3 cellular contexts compared by ENCODE assay signal in genomic region chr7:5694221-5694754, GRCh38.
TF ChIP-seq lines count a peak whose summit lies in the region.

No MANE protein-coding gene starts in this region.

TF ChIP-seq in liver, 16 proteins besides CTCF, POLR2A, EP300 and RAD21 (continued from another document):
- TF ChIP-seq TAF1 (conservative IDR thresholded peaks at IDR 0.05), result no peak
- no peak for TF ChIP-seq YY1 (IDR thresholded peaks at IDR 0.05)
- peak in 1 of 2 donors; percentile 6 for TF ChIP-seq RXRA (IDR thresholded peaks at IDR 0.05)
- TF ChIP-seq FOXA1 (IDR thresholded peaks at IDR 0.05), result no peak
- no peak for TF ChIP-seq MAX (IDR thresholded peaks at IDR 0.05)
- TF ChIP-seq SP1 (IDR thresholded peaks at IDR 0.05), result no peak
- TF ChIP-seq EGR1 (IDR thresholded peaks at IDR 0.05; ENCODE audit: low read depth in 2 of 2), result no peak
- no peak for TF ChIP-seq GABPA (IDR thresholded peaks at IDR 0.05 in 1 of 2, conservative IDR thresholded peaks at IDR 0.05 in 1 of 2)
- no peak for TF ChIP-seq JUND (IDR thresholded peaks at IDR 0.05)
- TF ChIP-seq REST (IDR thresholded peaks at IDR 0.05), result no peak
- peak; percentile 76 for TF ChIP-seq NR2F2 (IDR thresholded peaks at IDR 0.05)
- TF ChIP-seq ZBTB33 (IDR thresholded peaks at IDR 0.05), result no peak

TF ChIP-seq in HepG2, 621 proteins besides CTCF, POLR2A, EP300 and RAD21 (continued from another document):
- TF ChIP-seq SRSF9 (IDR thresholded peaks at IDR 0.05; ENCODE audit: borderline replicate concordance, insufficient read depth, low read depth, low read length, poor library complexity, severe bottlenecking) (no peak), DZIP1 (CRISPR knock-in tag; IDR thresholded peaks at IDR 0.05) (no peak), FOSL1 (CRISPR knock-in tag; IDR thresholded peaks at IDR 0.05; ENCODE audit: borderline replicate concordance) (no peak), ZNF652 (CRISPR knock-in tag; IDR thresholded peaks at IDR 0.05; ENCODE audit: borderline replicate concordance, low read depth) (no peak), LCORL (IDR thresholded peaks at IDR 0.05) (no peak), LCORL (CRISPR knock-in tag; IDR thresholded peaks at IDR 0.05) (no peak), ZNF615 (CRISPR knock-in tag; IDR thresholded peaks at IDR 0.05; ENCODE audit: borderline replicate concordance) (no peak), ESRRA (CRISPR knock-in tag; IDR thresholded peaks at IDR 0.05; ENCODE audit: low read depth) (no peak), TEAD2 (CRISPR knock-in tag; IDR thresholded peaks at IDR 0.05) (no peak), ARNT2 (CRISPR knock-in tag; IDR thresholded peaks at IDR 0.05; ENCODE audit: low read depth) (no peak), ZFP82 (CRISPR knock-in tag; IDR thresholded peaks at IDR 0.05; ENCODE audit: borderline replicate concordance) (no peak), ZNF781 (CRISPR knock-in tag; IDR thresholded peaks at IDR 0.05; ENCODE audit: borderline replicate concordance, not compliant biosample characterization) (no peak), SOX6 (IDR thresholded peaks at IDR 0.05) (no peak), SOX6 (CRISPR knock-in tag; IDR thresholded peaks at IDR 0.05) (no peak)

TF ChIP-seq in GM23338, 12 proteins besides CTCF, POLR2A, EP300 and RAD21 (continued from another document):
- TF ChIP-seq ETS1 (IDR thresholded peaks at IDR 0.05), result no peak
- TF ChIP-seq ZNF462 (CRISPR knock-in tag; IDR thresholded peaks at IDR 0.05), result no peak
- TF ChIP-seq JUNB (IDR thresholded peaks at IDR 0.05; ENCODE audit: unreplicated experiment), result no peak
- TF ChIP-seq ZNF114 (CRISPR knock-in tag; IDR thresholded peaks at IDR 0.05), result no peak
- TF ChIP-seq EZH2phosphoT487 (IDR thresholded peaks at IDR 0.05; ENCODE audit: unreplicated experiment), result no peak
- TF ChIP-seq STAT1 (IDR thresholded peaks at IDR 0.05; ENCODE audit: unreplicated experiment), result no peak
- TF ChIP-seq REST (IDR thresholded peaks at IDR 0.05; ENCODE audit: unreplicated experiment), result no peak
- TF ChIP-seq EZH2 (IDR thresholded peaks at IDR 0.05; ENCODE audit: low read depth, unreplicated experiment), result no peak
- no peak for TF ChIP-seq POLR2AphosphoS5 (IDR thresholded peaks at IDR 0.05; ENCODE audit: low read depth)
